ENCODE assay signal across 1 cellular context in the genomic region with DNA sequence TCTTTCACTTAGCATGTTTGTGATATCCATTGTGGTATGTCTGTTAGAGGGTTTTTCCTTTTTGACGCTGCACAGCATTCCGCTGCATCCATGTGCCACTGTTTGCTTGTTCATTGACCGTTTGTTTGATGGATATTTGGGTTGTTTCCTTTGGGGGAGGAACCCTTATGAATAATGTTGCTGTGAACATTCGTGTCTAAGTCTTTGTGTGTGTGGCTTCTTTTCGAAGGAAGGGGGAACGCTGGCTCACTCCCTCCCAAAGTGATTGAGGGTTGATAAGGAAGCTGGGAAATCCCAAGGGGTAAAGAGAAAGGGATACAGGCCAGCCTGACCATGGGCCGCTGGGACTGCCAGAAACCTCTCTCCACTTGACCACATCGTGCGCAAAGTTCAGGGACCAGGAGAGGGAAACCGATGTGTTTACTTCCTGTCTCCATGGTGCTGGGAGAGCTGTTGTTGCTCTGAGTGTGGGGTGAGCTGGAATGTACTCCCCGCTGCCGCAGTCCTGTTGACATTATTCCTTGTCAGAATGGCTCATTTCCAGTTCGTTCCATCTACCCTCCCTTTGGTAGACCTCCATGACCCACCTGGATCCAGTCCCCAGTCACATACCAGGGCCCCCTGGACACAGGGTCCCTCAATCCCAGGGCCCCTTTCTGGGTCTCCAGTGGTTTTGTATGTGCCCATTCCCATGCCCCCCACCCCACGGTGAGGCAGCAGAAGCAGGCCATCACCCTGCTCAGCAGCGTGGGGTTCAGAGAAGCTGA.
TF ChIP-seq lines count a peak whose summit lies in the region.

No MANE protein-coding gene starts in this region.

TF ChIP-seq in HepG2, 621 proteins besides CTCF, POLR2A, EP300 and RAD21 (continued from another document):
- TF ChIP-seq, protein P1, sequence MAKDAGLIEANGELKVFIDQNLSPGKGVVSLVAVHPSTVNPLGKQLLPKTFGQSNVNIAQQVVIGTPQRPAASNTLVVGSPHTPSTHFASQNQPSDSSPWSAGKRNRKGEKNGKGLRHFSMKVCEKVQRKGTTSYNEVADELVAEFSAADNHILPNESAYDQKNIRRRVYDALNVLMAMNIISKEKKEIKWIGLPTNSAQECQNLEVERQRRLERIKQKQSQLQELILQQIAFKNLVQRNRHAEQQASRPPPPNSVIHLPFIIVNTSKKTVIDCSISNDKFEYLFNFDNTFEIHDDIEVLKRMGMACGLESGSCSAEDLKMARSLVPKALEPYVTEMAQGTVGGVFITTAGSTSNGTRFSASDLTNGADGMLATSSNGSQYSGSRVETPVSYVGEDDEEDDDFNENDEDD (CRISPR knock-in tag; IDR thresholded peaks at IDR 0.05; ENCODE audit: borderline replicate concordance): peak; percentile 90; the same call in 1 of the 2 replicates
- TF ChIP-seq ZNF414 (CRISPR knock-in tag; IDR thresholded peaks at IDR 0.05): peak; percentile 75; the same call in 1 of the 2 replicates
- no peak; the same call in 1 of the 2 replicates for TF ChIP-seq ATF6 (CRISPR knock-in tag; conservative IDR thresholded peaks at IDR 0.05)
- TF ChIP-seq SP1 (IDR thresholded peaks at IDR 0.05): no peak
- TF ChIP-seq SP1 (CRISPR knock-in tag; IDR thresholded peaks at IDR 0.05): 0 out of 2 replicates have a peak, but pooled peaks have one; percentile 5
- no peak for TF ChIP-seq ZNF660 (CRISPR knock-in tag; IDR thresholded peaks at IDR 0.05; ENCODE audit: borderline replicate concordance, low read depth)
